11 cellular contexts compared by ENCODE assay signal in genomic region chr12:10717410-10717809, GRCh38. TPM values are rescaled to one million over a fixed set of nuclear protein-coding genes. Genes with fewer than 3 reads are reported as not detected.
A peak's percentile ranks its signal among the peaks of the same experiment; 100 is the strongest.
DNase-seq lines count a peak whose midpoint lies in the region; FAIRE-seq and TF ChIP-seq lines count a peak whose summit lies in the region.
"Had no signal": no experiment of that assay in that cellular context is flagged by ENCODE, and none has a peak within 500 bp of the region (broad histone marks: within the 10 kb centered on the region; RNA-seq: fewer than 3 reads in every experiment).

No MANE protein-coding gene starts in this region.

- DNase-seq in astrocyte of the hippocampus (ENCODE audit: low read depth, low spot score): peak; percentile 33
- no peak for DNase-seq in kidney
- no peak for DNase-seq in stomach
- DNase-seq in Ammon's horn (ENCODE audit: low spot score): no peak
- no peak for DNase-seq in SHP77 treated with DMSO at 0.1 percent for 48 hours (lab: John Stamatoyannopoulos, UW)
- no peak for DNase-seq in GM10248 (ENCODE audit: extremely low spot score)
- DNase-seq in COR-L47 (lab: John Stamatoyannopoulos, UW): no peak
- DNase-seq: NCI-H524; stimulated activated CD4-positive, alpha-beta T cell treated with anti-CD3 and anti-CD28 coated beads, Interleukin-12 subunit alpha, Interleukin-12 subunit beta, amount 100 ng/mL, for 4 hours; T-helper 9 cell had no signal

- CTCF ChIA-PET in GM10248 (lab: Yijun Ruan, JAX): no interaction called here

- POLR2A ChIA-PET in GM10248 (lab: Yijun Ruan, JAX): no interaction called here

- FAIRE-seq in kidney (lab: Jason Lieb, UNC): no peak

- TF ChIP-seq POLR2A in stomach (IDR thresholded peaks at IDR 0.05): no peak

- H3K27me3 ChIP-seq in HUES48 (ENCODE audit: control insufficient read depth, insufficient read depth, low read length) (no peaks in the 10 kb centered on the region), stomach (no peaks in the 10 kb centered on the region)

- peak overlapping the region; percentile 59 for H3K27ac ChIP-seq in HUES48 (ENCODE audit: low read depth, low read length)
- peak overlapping the region; percentile 3 to 40 for H3K27ac ChIP-seq in kidney (ENCODE audit: low read depth in 2 of 2, low read length in 2 of 2)
- peak overlapping the region in 4 of 5 donors; percentile 68 to 99 (median 98) for H3K27ac ChIP-seq in stomach

- no peak for TF ChIP-seq EP300 in stomach (IDR thresholded peaks at IDR 0.05)

- peaks cover 58% of the 10 kb centered on the region for H3K36me3 ChIP-seq in HUES48 (ENCODE audit: control insufficient read depth, insufficient read depth, low read length)
- peaks cover 13 to 23% of the 10 kb centered on the region in 2 donors for H3K36me3 ChIP-seq in kidney (ENCODE audit: control insufficient read depth in 1 of 2, insufficient read depth in 2 of 2, low read length in 2 of 2)
- H3K36me3 ChIP-seq in stomach: peaks cover 29 to 38% (median 36%) of the 10 kb centered on the region in 4 donors

- H3K9ac ChIP-seq in HUES48 (ENCODE audit: low read depth, low read length) (no peak overlapping the region), kidney (ENCODE audit: low read length in 2 of 2) (no peak overlapping the region)

- intact Hi-C loops in kidney (cut with DNase I): no loop called here
- intact Hi-C loops in stomach (cut with DNase I; ENCODE audit: low total_unique reads): no loop called here

- WGBS in stomach, 5 donors: 24 to 41% (median 37%) methylated on average over 2 of the region's 2 CpGs

- H3K4me3 ChIP-seq in HUES48 (ENCODE audit: low read depth, low read length) (no peak overlapping the region; the same call in 1 of the 2 replicates), kidney (ENCODE audit: low read length in 2 of 2) (no peak overlapping the region), stomach (peak overlapping the region in 2 of 4 donors; percentile 82 to 94)

- peaks cover 51% of the 10 kb centered on the region for H3K4me1 ChIP-seq in HUES48 (ENCODE audit: control insufficient read depth, insufficient read depth, low read length)
- peaks cover 11 to 35% of the 10 kb centered on the region in 2 donors for H3K4me1 ChIP-seq in kidney (ENCODE audit: control insufficient read depth in 1 of 2, insufficient read depth in 1 of 2, low read depth in 1 of 2, low read length in 2 of 2)
- peaks cover 52 to 68% (median 58%) of the 10 kb centered on the region in 4 donors for H3K4me1 ChIP-seq in stomach

- TF ChIP-seq CTCF in kidney (IDR thresholded peaks at IDR 0.05; ENCODE audit: borderline replicate concordance, extremely low read depth, insufficient read depth) (no peak), stomach (IDR thresholded peaks at IDR 0.05) (no peak), GM10248 (IDR thresholded peaks at IDR 0.05; ENCODE audit: control extremely low read depth, extremely low read depth, low read depth, missing control alignments) (no peak)

- H3K9me3 ChIP-seq in HUES48 (ENCODE audit: control insufficient read depth, insufficient read depth, low read length) (no peaks in the 10 kb centered on the region), kidney (ENCODE audit: control insufficient read depth in 1 of 2, low read length in 2 of 2) (no peaks in the 10 kb centered on the region), stomach (no peaks in the 10 kb centered on the region)

RNA-seq across cellular contexts. Expression of gene YBX3, which starts 5.7 kb away (rescaled TPM):
- total RNA-seq in kidney: 347 TPM
- polyA plus RNA-seq in kidney (ENCODE audit: insufficient read depth, low read depth, low replicate concordance): 86.9 TPM
- 100 to 1,000 TPM; 159 to 585 (median 324) TPM for total RNA-seq in stomach
- 100 to 1,000 TPM; 158 to 302 (median 214) TPM for polyA plus RNA-seq in stomach

RNA-seq across cellular contexts. Expression of gene STYK1, which starts 43.6 kb away (rescaled TPM):
- total RNA-seq in kidney (1.6 TPM), stomach (10 to 100 TPM in 3 of 5 donors, 1 to 10 TPM in 2; 2.3 to 23.7 (median 12.0) TPM)
- polyA plus RNA-seq in kidney (ENCODE audit: insufficient read depth, low read depth, low replicate concordance) (0.58 TPM), stomach (1 to 10 TPM; 2.5 to 4.4 (median 4.3) TPM)

Comparison
In these comparisons a context has a peak if more than half of its experiments do, and no peak if none do; other contexts are left out.
1. H3K27ac ChIP-seq: peak in every context shown above with its lines; median percentile 98 in stomach; 59 in HUES48; 22 in kidney.